Comparison of ENCODE assay signal across 19 cellular contexts in the genomic region with DNA sequence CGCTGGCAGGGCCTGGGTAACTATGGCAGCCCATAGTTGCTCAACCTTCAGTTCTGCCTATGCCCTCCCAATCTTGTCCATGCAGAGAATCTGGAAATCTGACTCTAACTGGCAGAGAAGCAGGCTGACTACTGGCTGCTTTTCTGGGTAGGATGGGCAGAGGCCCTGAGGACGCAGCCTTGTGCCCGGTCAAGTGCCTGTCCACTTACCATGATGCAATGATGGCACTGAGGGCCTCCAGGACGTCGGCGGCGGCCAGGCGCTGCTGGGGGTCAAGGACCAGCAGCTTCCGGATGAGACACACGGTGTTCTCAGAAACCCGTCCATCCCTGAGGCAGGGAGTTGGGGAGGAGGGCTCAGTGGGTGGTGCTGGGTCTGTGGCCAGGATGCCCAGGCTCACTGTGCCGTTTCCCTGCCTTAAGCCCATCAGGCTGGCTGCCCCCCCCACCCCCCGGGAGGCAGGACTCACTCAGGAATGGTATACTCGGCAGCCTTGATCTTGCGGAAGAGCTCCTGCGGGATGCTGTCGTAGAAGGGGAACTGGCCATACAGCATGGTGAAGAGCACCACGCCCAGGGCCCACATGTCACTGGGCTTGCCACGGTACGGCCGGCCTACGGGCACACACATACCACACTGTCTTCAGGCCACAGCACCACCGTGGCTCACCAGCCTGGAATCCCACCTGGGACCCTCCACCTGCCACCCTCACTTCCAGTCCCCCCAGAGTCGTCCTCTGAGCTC. TPM values are rescaled to one million over a fixed set of nuclear protein-coding genes. Genes with fewer than 3 reads are reported as not detected.
DNase-seq lines count a peak whose midpoint lies in the region; ATAC-seq and TF ChIP-seq lines count a peak whose summit lies in the region.
"Had no signal": no experiment of that assay in that cellular context is flagged by ENCODE, and none has a peak within 500 bp of the region (broad histone marks: within the 10 kb centered on the region; RNA-seq: fewer than 3 reads in every experiment).

No MANE protein-coding gene starts in this region.

- H3K27me3 ChIP-seq in left ventricle myocardium inferior (ENCODE audit: low read depth) (no peaks in the 10 kb centered on the region), gastrocnemius medialis (no peaks in the 10 kb centered on the region)
- H3K27me3 ChIP-seq: BLaER1, brain microvascular endothelial cell, upper lobe of right lung had no signal

- H3K9me3 ChIP-seq in left ventricle myocardium inferior (replicated peaks) = no peaks in the 10 kb centered on the region
- H3K9me3 ChIP-seq in gastrocnemius medialis = no peaks in the 10 kb centered on the region
- H3K9me3 ChIP-seq: BLaER1, HAP-1, upper lobe of right lung had no signal

- H3K36me3 ChIP-seq in left ventricle myocardium inferior (peaks cover 72% of the 10 kb centered on the region), gastrocnemius medialis (peaks cover 0 to 59% of the 10 kb centered on the region in 2 donors)

- DNase-seq in left ventricle myocardium inferior (no peak), Right ventricle myocardium inferior (ENCODE audit: missing footprints) (no peak), fibroblast of gingiva (ENCODE audit: low read depth) (peak; percentile 44), gastrocnemius medialis (peak; percentile 61 to 92), posterior cingulate gyrus (no peak), foreskin melanocyte (no peak), left colon (no peak), germinal center (ENCODE audit: low spot score) (no peak)
- DNase-seq: activated CD4-positive, alpha-beta T cell treated with anti-CD3 and anti-CD28 coated beads for 36 hours; activated naive CD8-positive, alpha-beta T cell treated with anti-CD3 and anti-CD28 coated beads, Interleukin-2, amount 10 ng/mL, durations not matched to agents 7 days and 5 days; brain microvascular endothelial cell; cortex of kidney; mammary epithelial cell; NCI-H1105; NCI-H510A; stimulated activated naive CD8-positive, alpha-beta T cell treated with anti-CD3 and anti-CD28 coated beads, Interleukin-15, Interleukin-2, amounts not matched to agents 100 U/mL and 50 U/mL, for 24 hours; upper lobe of right lung had no signal

- intact Hi-C loops in left ventricle myocardium inferior (cut with micrococcal nuclease) (no loop called here), Right ventricle myocardium inferior (cut with DNase I) (no loop called here), gastrocnemius medialis (cut with DNase I; ENCODE audit: low total_unique reads) (loop anchor here (1.0 kb wide), 1 partner anchor 76 kb away; no protein-coding TSS in a partner anchor), posterior cingulate gyrus (cut with DNase I) (no loop called here), left colon (cut with DNase I, micrococcal nuclease) (loop anchor here in 1 of 2 donors (5.0 kb wide), 1 partner anchor 78 kb away; no protein-coding TSS in a partner anchor)

- no peak for TF ChIP-seq POLR2A in gastrocnemius medialis (IDR thresholded peaks at IDR 0.05)

- H3K27ac ChIP-seq in left ventricle myocardium inferior (replicated peaks) (peak overlapping the region; percentile 51), gastrocnemius medialis (peak overlapping the region; percentile 75 to 82 (median 78))

- TF ChIP-seq CTCF in left ventricle myocardium inferior (IDR thresholded peaks at IDR 0.05; ENCODE audit: borderline replicate concordance) = no peak
- no peak for TF ChIP-seq CTCF in gastrocnemius medialis (IDR thresholded peaks at IDR 0.05 in 4 of 5, conservative IDR thresholded peaks at IDR 0.05 in 1 of 5)

- H3K4me1 ChIP-seq in left ventricle myocardium inferior (peaks cover 22% of the 10 kb centered on the region), gastrocnemius medialis (peaks cover 19 to 27% of the 10 kb centered on the region in 2 donors)
- H3K4me1 ChIP-seq: HAP-1 had no signal

- ATAC-seq in Right ventricle myocardium inferior (no peak), gastrocnemius medialis (peak; percentile 77 to 92), left colon (no peak)
- ATAC-seq: stimulated activated naive CD8-positive, alpha-beta T cell treated with anti-CD3 and anti-CD28 coated beads, Interleukin-15, Interleukin-2, amounts not matched to agents 100 U/mL and 50 U/mL, for 24 hours had no signal

- in situ Hi-C loops in gastrocnemius medialis (cut with MboI; ENCODE audit: low sequenced_read_pairs in 4 of 4) = loop anchor here in 1 of 4 donors (10.0 kb wide), 1 partner anchor 71 kb away; no protein-coding TSS in a partner anchor

- H3K4me3 ChIP-seq in left ventricle myocardium inferior (no peak overlapping the region), gastrocnemius medialis (no peak overlapping the region)
- H3K4me3 ChIP-seq: BLaER1, HAP-1, upper lobe of right lung had no signal

RNA-seq across cellular contexts. Expression of gene EVA1B, which starts 20.4 kb away (rescaled TPM):
- total RNA-seq in left ventricle myocardium inferior (10.6 TPM), Right ventricle myocardium inferior (10.9 TPM), gastrocnemius medialis (10 to 100 TPM; 10.0 to 19.9 (median 14.8) TPM), left colon (1 to 10 TPM; 2.9 to 8.9 TPM)

RNA-seq across cellular contexts. Expression of gene SH3D21, which starts 37.7 kb away (rescaled TPM):
- total RNA-seq in left ventricle myocardium inferior (1.9 TPM), Right ventricle myocardium inferior (1.6 TPM), gastrocnemius medialis (1 to 10 TPM in 1 of 4 donors, under 1 TPM in 3; 0.10 to 1.4 (median 0.46) TPM), left colon (10 to 100 TPM; 14.6 to 30.6 TPM)

RNA-seq across cellular contexts. Expression of gene STK40, which starts 41.9 kb away (rescaled TPM):
- total RNA-seq in left ventricle myocardium inferior (69.8 TPM), Right ventricle myocardium inferior (77.9 TPM), gastrocnemius medialis (100 to 1,000 TPM; 109 to 263 (median 211) TPM), left colon (10 to 100 TPM; 55.6 to 67.0 TPM)

RNA-seq across cellular contexts. Expression of gene LSM10, which starts 53.9 kb away (rescaled TPM):
- total RNA-seq in left ventricle myocardium inferior = 53.6 TPM
- 59.3 TPM for total RNA-seq in Right ventricle myocardium inferior
- 100 to 1,000 TPM in 2 of 4 donors, 10 to 100 TPM in 2; 56.9 to 129 (median 103) TPM for total RNA-seq in gastrocnemius medialis
- total RNA-seq in left colon = 10 to 100 TPM; 24.1 to 24.2 TPM

Comparison
In these comparisons a context has a peak if more than half of its experiments do, and no peak if none do; other contexts are left out.
1. DNase-seq: peak in fibroblast of gingiva (single experiment) and gastrocnemius medialis (2 of 2); none in left ventricle myocardium inferior (single experiment), Right ventricle myocardium inferior (single experiment), posterior cingulate gyrus (0 of 10), foreskin melanocyte (single experiment), left colon (0 of 2) and germinal center (single experiment).
2. ATAC-seq: peak in gastrocnemius medialis (2 of 2); none in Right ventricle myocardium inferior (single experiment) and left colon (single experiment).